Comparison of ENCODE assay signal across 10 cellular contexts in the genomic region with DNA sequence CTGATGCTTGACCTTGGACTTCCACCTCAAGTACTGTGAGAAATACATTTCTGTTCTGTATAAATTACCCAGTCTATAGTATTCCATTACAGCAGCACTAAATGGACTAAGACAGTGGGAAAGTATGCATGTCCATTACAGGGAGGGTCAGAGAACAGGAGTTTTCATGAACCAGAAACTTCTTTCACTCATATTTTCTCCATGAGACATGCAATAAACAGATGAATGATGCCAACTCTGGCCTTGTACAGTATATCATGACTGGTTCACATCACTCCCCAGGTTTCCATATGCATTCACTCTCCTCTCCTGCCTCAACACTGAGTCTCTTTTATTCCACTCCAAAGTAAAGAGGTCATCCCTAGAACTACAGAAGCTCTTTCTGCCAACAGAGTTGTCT. TPM values are rescaled to one million over a fixed set of nuclear protein-coding genes. Genes with fewer than 3 reads are reported as not detected.
DNase-seq lines count a peak whose midpoint lies in the region; TF ChIP-seq lines count a peak whose summit lies in the region.
"Had no signal": no experiment of that assay in that cellular context is flagged by ENCODE, and none has a peak within 500 bp of the region (broad histone marks: within the 10 kb centered on the region; RNA-seq: fewer than 3 reads in every experiment).

No MANE protein-coding gene starts in this region.

- H4K20me1 ChIP-seq in neural progenitor cell (ENCODE audit: low read depth), result no peaks in the 10 kb centered on the region

- H3K27me3 Mint-ChIP-seq in HFFc6 (ENCODE audit: insufficient read depth) (no peaks in the 10 kb centered on the region; the same call in 1 of the 2 replicates), neural progenitor cell (ENCODE audit: insufficient read depth, low read depth) (peaks cover 2% of the 10 kb centered on the region), chondrocyte (ENCODE audit: low read depth) (peaks cover 2% of the 10 kb centered on the region)

- peaks cover 32% of the 10 kb centered on the region for H3K4me1 ChIP-seq in neural progenitor cell
- H3K4me1 ChIP-seq: prostate gland had no signal

- no peaks in the 10 kb centered on the region for H3K9me3 ChIP-seq in neural progenitor cell (ENCODE audit: low read depth)
- H3K9me3 ChIP-seq: prostate gland had no signal

- TF ChIP-seq CTCF in AG10803 (conservative IDR thresholded peaks at IDR 0.05; ENCODE audit: low read length) (no peak), HFFc6 (IDR thresholded peaks at IDR 0.05) (no peak), neural progenitor cell (IDR thresholded peaks at IDR 0.05) (no peak), chondrocyte (IDR thresholded peaks at IDR 0.05) (no peak)

- peak overlapping the region; percentile 69 for H3K4me2 ChIP-seq in neural progenitor cell

- peak overlapping the region; percentile 71 for H3K27ac ChIP-seq in neural progenitor cell
- H3K27ac ChIP-seq: prostate gland had no signal

- H3F3A ChIP-seq in neural progenitor cell (ENCODE audit: low read depth), result peaks cover 26% of the 10 kb centered on the region

- no peaks in the 10 kb centered on the region for H3K9me3 Mint-ChIP-seq in HFFc6
- no peaks in the 10 kb centered on the region for H3K9me3 Mint-ChIP-seq in neural progenitor cell
- no peaks in the 10 kb centered on the region for H3K9me3 Mint-ChIP-seq in chondrocyte (ENCODE audit: low read depth)

- H3K4me1 Mint-ChIP-seq in HFFc6 (ENCODE audit: low read depth), result peaks cover 42% of the 10 kb centered on the region
- peaks cover 17% of the 10 kb centered on the region for H3K4me1 Mint-ChIP-seq in neural progenitor cell
- peaks cover 13% of the 10 kb centered on the region for H3K4me1 Mint-ChIP-seq in chondrocyte (ENCODE audit: low read depth)

- peak; percentile 50 for DNase-seq in AG10803 (ENCODE audit: low read depth)
- DNase-seq in HFFc6, result no peak
- DNase-seq in fibroblast of gingiva (ENCODE audit: low read depth), result peak; percentile 35
- no peak for DNase-seq in neural progenitor cell (ENCODE audit: low spot score)
- DNase-seq in NCI-H128 (lab: John Stamatoyannopoulos, UW; ENCODE audit: unreplicated experiment), result no peak
- DNase-seq in hypothalamus (lab: John Stamatoyannopoulos, UW), result no peak
- no peak for DNase-seq in chondrocyte (ENCODE audit: low spot score)
- no peak for DNase-seq in NCI-H1694 treated with DMSO at 0.1 percent for 48 hours (lab: John Stamatoyannopoulos, UW)
- DNase-seq: NCI-H1436 had no signal

- H3K4me3 ChIP-seq in AG10803 (ENCODE audit: low read length) (no peak overlapping the region), neural progenitor cell (no peak overlapping the region)
- H3K4me3 ChIP-seq: prostate gland had no signal

- peak overlapping the region; percentile 43 for H3K27ac Mint-ChIP-seq in HFFc6
- H3K27ac Mint-ChIP-seq in neural progenitor cell, result no peak overlapping the region
- no peak overlapping the region for H3K27ac Mint-ChIP-seq in chondrocyte (ENCODE audit: unreplicated experiment)

- no peaks in the 10 kb centered on the region for H3K36me3 ChIP-seq in neural progenitor cell
- H3K36me3 ChIP-seq: prostate gland had no signal

- H3K9ac ChIP-seq in neural progenitor cell, result no peak overlapping the region

- no peaks in the 10 kb centered on the region for H3K79me2 ChIP-seq in neural progenitor cell (ENCODE audit: low read depth)

- H3K36me3 Mint-ChIP-seq in HFFc6 (ENCODE audit: low read depth), result peaks cover 2% of the 10 kb centered on the region
- no peaks in the 10 kb centered on the region for H3K36me3 Mint-ChIP-seq in neural progenitor cell
- H3K36me3 Mint-ChIP-seq in chondrocyte (ENCODE audit: low read depth), result no peaks in the 10 kb centered on the region

- H2AFZ ChIP-seq in neural progenitor cell (replicated peaks), result peak overlapping the region; percentile 84

- H3K27me3 ChIP-seq in neural progenitor cell, result no peaks in the 10 kb centered on the region

- H3K4me3 Mint-ChIP-seq in HFFc6, result peak overlapping the region; percentile 12; the same call in 1 of the 2 replicates
- no peak overlapping the region for H3K4me3 Mint-ChIP-seq in neural progenitor cell
- H3K4me3 Mint-ChIP-seq in chondrocyte (ENCODE audit: unreplicated experiment), result no peak overlapping the region

RNA-seq across cellular contexts. Expression of a gene that starts 4.5 kb away (rescaled TPM):
- 10 to 100 TPM; 50.5 to 70.7 (median 67.3) TPM for total RNA-seq in HFFc6 (2021; fragmentation: NEBNext Ultra II Directional; extraction: Animal tissue kit (Norgen Biotek cat#: 25700))
- total RNA-seq in neural progenitor cell (ENCODE audit: low replicate concordance) (4.0 and 5.4 TPM in 2 replicates), chondrocyte (10.1 to 26.3 TPM (median 13.3 TPM) in 3 replicates)

Comparison
In these comparisons a context has a peak if more than half of its experiments do, and no peak if none do; other contexts are left out.
1. DNase-seq: peak in AG10803 (single experiment) and fibroblast of gingiva (single experiment); none in HFFc6 (single experiment), neural progenitor cell (single experiment), NCI-H128 (single experiment), hypothalamus (0 of 51), chondrocyte (single experiment) and NCI-H1694 treated with DMSO at 0.1 percent for 48 hours (single experiment).